Comparison of ENCODE assay signal across 14 cellular contexts in genomic region chr12:74644681-74645080, GRCh38.
A peak's percentile ranks its signal among the peaks of the same experiment; 100 is the strongest.
DNase-seq lines count a peak whose midpoint lies in the region; ATAC-seq and TF ChIP-seq lines count a peak whose summit lies in the region.
"Had no signal": no experiment of that assay in that cellular context is flagged by ENCODE, and none has a peak within 500 bp of the region (broad histone marks: within the 10 kb centered on the region; RNA-seq: fewer than 3 reads in every experiment).

No MANE protein-coding gene starts in this region.

- no peak overlapping the region for H3K4me3 ChIP-seq in SU-DHL-6 (ENCODE audit: insufficient read depth, low read length, poor library complexity, severe bottlenecking)
- H3K4me3 ChIP-seq in stomach = no peak overlapping the region
- H3K4me3 ChIP-seq: GM23248 had no signal

- peaks cover 2% of the 10 kb centered on the region for H3K27me3 Mint-ChIP-seq in activated T-cell treated with anti-CD3 and anti-CD28 coated beads, Interleukin-2, amount 50 U/mL, for 4 hours (ENCODE audit: low read depth)
- H3K27me3 Mint-ChIP-seq: IgD-negative memory B cell had no signal

- TF ChIP-seq CTCF in SU-DHL-6 (IDR thresholded peaks at IDR 0.05; ENCODE audit: insufficient read depth, low read length, poor library complexity, severe bottlenecking) = no peak
- no peak for TF ChIP-seq CTCF in stomach (IDR thresholded peaks at IDR 0.05)

- H3K4me1 ChIP-seq in stomach = no peaks in the 10 kb centered on the region
- H3K4me1 ChIP-seq: Caco-2 had no signal

- peaks cover 36% of the 10 kb centered on the region for H3F3A ChIP-seq in SU-DHL-6 (ENCODE audit: insufficient read depth)

- no peaks in the 10 kb centered on the region for H3K36me3 Mint-ChIP-seq in activated T-cell treated with anti-CD3 and anti-CD28 coated beads, Interleukin-2, amount 50 U/mL, for 4 hours (ENCODE audit: insufficient read depth)
- H3K36me3 Mint-ChIP-seq: CD14-positive monocyte; CD8-positive, alpha-beta T cell; IgD-negative memory B cell had no signal

- H3K4me3 Mint-ChIP-seq in activated T-cell treated with anti-CD3 and anti-CD28 coated beads, Interleukin-2, amount 50 U/mL, for 4 hours = no peak overlapping the region
- H3K4me3 Mint-ChIP-seq: CD14-positive monocyte; CD8-positive, alpha-beta T cell; IgD-negative memory B cell had no signal

- no peaks in the 10 kb centered on the region for H4K20me1 ChIP-seq in SU-DHL-6 (ENCODE audit: low read depth, low read length)

- WGBS in stomach, 5 donors = 69 to 90% (median 81%) methylated on average over 1 of the region's 1 CpG

- TF ChIP-seq POLR2A in stomach (IDR thresholded peaks at IDR 0.05) = no peak

- intact Hi-C loops in stomach (cut with DNase I; ENCODE audit: low total_unique reads) = no loop called here

- H3K27ac ChIP-seq in SU-DHL-6 (ENCODE audit: low read depth, low read length) = peak overlapping the region; percentile 95; the same call in 1 of the 2 replicates
- H3K27ac ChIP-seq in stomach = no peak overlapping the region
- H3K27ac ChIP-seq: GM23248 had no signal

- H3K79me2 ChIP-seq in SU-DHL-6 (ENCODE audit: insufficient read depth, low read length) = no peaks in the 10 kb centered on the region

- H2AFZ ChIP-seq in SU-DHL-6 (ENCODE audit: low read depth, low read length, severe bottlenecking) = peak overlapping the region; percentile 32
- H2AFZ ChIP-seq: GM23248 had no signal

- no peaks in the 10 kb centered on the region for H3K9me2 ChIP-seq in SU-DHL-6 (replicated peaks; ENCODE audit: insufficient read depth, low read length)

- H3K9me3 ChIP-seq in SU-DHL-6 (ENCODE audit: insufficient read depth, low read length) (no peaks in the 10 kb centered on the region), stomach (no peaks in the 10 kb centered on the region)
- H3K9me3 ChIP-seq: Caco-2 had no signal

- no peaks in the 10 kb centered on the region for H3K27me3 ChIP-seq in SU-DHL-6 (ENCODE audit: low read length)
- H3K27me3 ChIP-seq in stomach = no peaks in the 10 kb centered on the region

- H3K4me1 Mint-ChIP-seq in activated T-cell treated with anti-CD3 and anti-CD28 coated beads, Interleukin-2, amount 50 U/mL, for 4 hours (ENCODE audit: low read depth) = no peaks in the 10 kb centered on the region
- H3K4me1 Mint-ChIP-seq: CD14-positive monocyte had no signal

- TF ChIP-seq EP300 in stomach (IDR thresholded peaks at IDR 0.05) = no peak

- no peaks in the 10 kb centered on the region for H3K9me3 Mint-ChIP-seq in activated T-cell treated with anti-CD3 and anti-CD28 coated beads, Interleukin-2, amount 50 U/mL, for 4 hours
- H3K9me3 Mint-ChIP-seq: CD14-positive monocyte; CD8-positive, alpha-beta T cell; IgD-negative memory B cell had no signal

- H3K4me2 ChIP-seq in SU-DHL-6 (ENCODE audit: low read depth, low read length, poor library complexity, severe bottlenecking) = peak overlapping the region; percentile 25

- H3K36me3 ChIP-seq in SU-DHL-6 (ENCODE audit: low read length) (no peaks in the 10 kb centered on the region), stomach (no peaks in the 10 kb centered on the region)

- peak; percentile 71 for DNase-seq in HT1080 (ENCODE audit: low read depth)
- DNase-seq in foreskin melanocyte = peak; percentile 89
- no peak for DNase-seq in activated T-cell treated with anti-CD3 and anti-CD28 coated beads, Interleukin-2, amount 50 U/mL, for 4 hours
- no peak for DNase-seq in stomach
- DNase-seq in medulla oblongata (ENCODE audit: extremely low spot score) = no peak
- DNase-seq: Caco-2; CD8-positive, alpha-beta T cell; DMS53; GM23248; H7 had no signal

- no peak for ATAC-seq in activated T-cell treated with anti-CD3 and anti-CD28 coated beads, Interleukin-2, amount 50 U/mL, for 4 hours
- ATAC-seq in GM18870 (IDR thresholded peaks at IDR 0.05; ENCODE audit: unreplicated experiment) = no peak
- ATAC-seq: CD8-positive, alpha-beta T cell had no signal

- no peak overlapping the region for H3K9ac ChIP-seq in SU-DHL-6 (ENCODE audit: low read length)
- H3K9ac ChIP-seq: GM23248 had no signal

Comparison
In these comparisons a context has a peak if more than half of its experiments do, and no peak if none do; other contexts are left out.
1. DNase-seq: peak in HT1080 (single experiment) and foreskin melanocyte (single experiment); none in activated T-cell treated with anti-CD3 and anti-CD28 coated beads, Interleukin-2, amount 50 U/mL, for 4 hours (single experiment), stomach (single experiment) and medulla oblongata (single experiment).